Comparison of ENCODE assay signal across 8 cellular contexts in the genomic region with DNA sequence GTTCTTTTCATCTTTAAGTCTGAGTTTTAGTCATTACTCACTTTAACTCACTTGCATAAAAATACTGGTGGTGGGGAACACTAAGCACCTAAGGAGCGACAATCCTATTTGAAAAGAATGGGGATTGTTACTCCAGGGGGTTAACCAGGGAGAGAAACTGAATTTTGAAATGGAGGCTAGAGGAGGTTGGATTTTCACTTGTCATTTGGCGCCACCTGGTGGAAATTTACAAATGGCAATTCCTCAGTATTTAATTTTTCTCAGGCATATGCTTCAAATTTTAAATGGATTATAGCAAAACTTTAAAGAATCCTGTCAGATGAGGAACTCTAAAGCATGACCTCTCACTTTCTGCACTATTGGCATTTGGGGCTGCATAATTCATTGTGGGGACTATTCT. TPM values are rescaled to one million over a fixed set of nuclear protein-coding genes. Genes with fewer than 3 reads are reported as not detected.
A peak's percentile ranks its signal among the peaks of the same experiment; 100 is the strongest.
DNase-seq lines count a peak whose midpoint lies in the region; ATAC-seq and TF ChIP-seq lines count a peak whose summit lies in the region.

No MANE protein-coding gene starts in this region.

- H3K36me3 ChIP-seq in SU-DHL-6 (ENCODE audit: low read length), result no peaks in the 10 kb centered on the region

- no peaks in the 10 kb centered on the region for H3K9me2 ChIP-seq in SU-DHL-6 (replicated peaks; ENCODE audit: insufficient read depth, low read length)

- no peaks in the 10 kb centered on the region for H3K9me3 ChIP-seq in SU-DHL-6 (ENCODE audit: insufficient read depth, low read length)

- peaks cover 22% of the 10 kb centered on the region for H3K79me2 ChIP-seq in SU-DHL-6 (ENCODE audit: insufficient read depth, low read length)

- peaks cover 24 to 30% of the 10 kb centered on the region in 2 donors for H3K4me1 Mint-ChIP-seq in immature natural killer cell

- H3K9me3 Mint-ChIP-seq in immature natural killer cell, result peaks cover 0 to 1% (median 0%) of the 10 kb centered on the region in 6 donors

- H3K4me3 Mint-ChIP-seq in immature natural killer cell, result no peak overlapping the region

- no peak overlapping the region for H3K4me2 ChIP-seq in SU-DHL-6 (ENCODE audit: low read depth, low read length, poor library complexity, severe bottlenecking)

- H3K27me3 Mint-ChIP-seq in immature natural killer cell (ENCODE audit: low read depth in 3 of 3), result peaks cover 9 to 12% (median 12%) of the 10 kb centered on the region in 3 donors

- peaks cover 9% of the 10 kb centered on the region; the same call in 1 of the 2 replicates for H3F3A ChIP-seq in SU-DHL-6 (ENCODE audit: insufficient read depth)

- H3K9ac ChIP-seq in SU-DHL-6 (ENCODE audit: low read length), result no peak overlapping the region

- H3K27ac ChIP-seq in SU-DHL-6 (ENCODE audit: low read depth, low read length), result no peak overlapping the region
- H3K27ac ChIP-seq in angular gyrus (ENCODE audit: low read depth, low read length), result peak overlapping the region; percentile 22

- H3K36me3 Mint-ChIP-seq in immature natural killer cell, result no peaks in the 10 kb centered on the region

- peak overlapping the region; percentile 98 for H2AFZ ChIP-seq in SU-DHL-6 (ENCODE audit: low read depth, low read length, severe bottlenecking)

- DNase-seq in EH (ENCODE audit: low read depth) (peak; percentile 58), LNCaP clone FGC (ENCODE audit: low read depth) (no peak), immature natural killer cell (peak; percentile 62 to 71 (median 68))
- DNase-seq in stimulated activated CD4-positive, alpha-beta T cell treated with anti-CD3 and anti-CD28 coated beads, Interleukin-2, amount 100 ng/mL, for 48 hours, result peak; percentile 46 to 63

- H3K27ac Mint-ChIP-seq in immature natural killer cell, result peak overlapping the region in 4 of 6 donors; percentile 13 to 100 (median 86)

- TF ChIP-seq CTCF in LNCaP clone FGC (IDR thresholded peaks at IDR 0.05; ENCODE audit: control insufficient read depth, extremely low read depth, insufficient read depth) (peak; percentile 47), SU-DHL-6 (IDR thresholded peaks at IDR 0.05; ENCODE audit: insufficient read depth, low read length, poor library complexity, severe bottlenecking) (peak; percentile 24)

- no peaks in the 10 kb centered on the region for H4K20me1 ChIP-seq in SU-DHL-6 (ENCODE audit: low read depth, low read length)

- H3K4me3 ChIP-seq in LNCaP clone FGC (ENCODE audit: low read depth, low read length) (no peak overlapping the region), SU-DHL-6 (ENCODE audit: insufficient read depth, low read length, poor library complexity, severe bottlenecking) (no peak overlapping the region)

- no peaks in the 10 kb centered on the region for H3K27me3 ChIP-seq in SU-DHL-6 (ENCODE audit: low read length)

- ATAC-seq in GM19328 (IDR thresholded peaks at IDR 0.05; ENCODE audit: unreplicated experiment), result no peak
- no peak for ATAC-seq in HG02840 (IDR thresholded peaks at IDR 0.05; ENCODE audit: low FRiP score, unreplicated experiment)

RNA-seq across cellular contexts. Expression of a gene that starts 2.7 kb away (rescaled TPM):
- 10 to 100 TPM; 13.6 to 27.3 (median 20.3) TPM for polyA plus RNA-seq in immature natural killer cell
